ENCODE assay signal across 26 cellular contexts in the genomic region with DNA sequence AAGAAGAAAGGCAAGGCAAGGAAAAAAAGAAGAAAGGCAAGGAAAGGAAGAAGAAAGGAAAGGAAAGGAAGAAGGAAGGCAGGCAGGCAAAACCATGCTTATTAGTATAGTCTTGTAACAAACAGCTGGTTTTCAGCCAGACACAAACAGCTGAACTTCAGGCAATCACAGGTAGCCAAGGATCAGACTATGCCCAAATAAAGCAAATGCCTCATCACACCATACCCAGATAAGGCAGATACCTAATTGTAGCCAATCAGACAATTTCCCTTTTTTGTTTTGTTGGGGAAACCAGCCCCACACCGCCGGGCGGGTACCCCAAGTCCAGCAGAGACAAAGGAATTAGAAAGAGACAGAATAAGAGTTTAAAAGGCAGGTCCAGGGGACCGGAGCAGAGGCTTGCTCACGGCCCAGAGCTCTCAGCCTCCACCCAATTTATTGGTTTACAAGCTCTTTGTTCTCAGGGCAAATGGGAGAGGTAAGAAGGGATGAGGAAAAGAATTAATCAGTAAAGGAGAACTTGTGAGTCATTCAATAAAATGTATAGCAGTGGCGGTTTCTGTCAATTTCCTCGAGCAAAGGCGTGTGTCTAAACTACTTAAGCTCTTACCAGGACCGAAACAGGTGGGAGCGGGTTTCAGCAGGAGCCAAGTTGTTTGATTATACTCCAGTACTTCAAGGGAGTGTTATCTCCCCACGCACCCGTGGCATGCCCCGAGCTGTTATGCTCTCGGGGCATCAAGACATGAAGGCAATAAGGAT.
"Had no signal": no experiment of that assay in that cellular context is flagged by ENCODE, and none has a peak within 500 bp of the region (broad histone marks: within the 10 kb centered on the region; RNA-seq: fewer than 3 reads in every experiment).

No MANE protein-coding gene starts in this region.

- H3K36me3 ChIP-seq: heart left ventricle, left lung, lower lobe of right lung, upper lobe of right lung, WERI-Rb-1 had no signal

- DNase-seq: activated CD4-positive, alpha-beta memory T cell treated with anti-CD3 and anti-CD28 coated beads, Interleukin-2, amount 10 ng/mL, durations not matched to agents 7 days and 5 days; activated CD4-positive, alpha-beta T cell treated with anti-CD3 and anti-CD28 coated beads for 48 hours; activated CD8-positive, alpha-beta memory T cell treated with anti-CD3 and anti-CD28 coated beads, Interleukin-2, amount 50 U/mL, for 48 hours; activated gamma-delta T cell; activated naive CD4-positive, alpha-beta T cell treated with anti-CD3 and anti-CD28 coated beads, Interleukin-2, amount 50 U/mL, for 16 hours; activated naive CD8-positive, alpha-beta T cell treated with anti-CD3 and anti-CD28 coated beads, Interleukin-2, amount 50 U/mL, for 24 hours; activated T-cell treated with anti-CD3 and anti-CD28 coated beads, Interleukin-2, amount 50 U/mL, for 24 hours; amygdala; central memory CD4-positive, alpha-beta T cell; endodermal cell; heart left ventricle; kidney glomerular epithelial cell; left lung; lower lobe of right lung; mesenchymal stem cell; right cardiac atrium; stimulated activated CD4-positive, alpha-beta T cell treated with anti-CD3 and anti-CD28 coated beads, Interleukin-4, amount 100 ng/mL, for 1 hour; stimulated activated naive CD8-positive, alpha-beta T cell treated with anti-CD3 and anti-CD28 coated beads, Interleukin-15, amount 100 ng/mL, for 72 hours; substantia nigra; T-helper 17 cell; T1000; upper lobe of right lung; WERI-Rb-1 had no signal

- H3K4me1 ChIP-seq: heart left ventricle, left lung, lower lobe of right lung, upper lobe of right lung had no signal

- H3K4me3 ChIP-seq: heart left ventricle, left lung, lower lobe of right lung, upper lobe of right lung had no signal

- H3K9me3 ChIP-seq: lower lobe of right lung, upper lobe of right lung had no signal

- ATAC-seq: activated CD4-positive, CD25-positive, alpha-beta regulatory T cell treated with anti-CD3 and anti-CD28 coated beads, Interleukin-2, amount 50 U/mL, for 24 hours; activated naive CD8-positive, alpha-beta T cell treated with anti-CD3 and anti-CD28 coated beads, Interleukin-2, amount 50 U/mL, for 24 hours; heart left ventricle; left lung; lower lobe of right lung; natural killer cell treated with Interleukin-12 subunit alpha and Interleukin-12 subunit beta and Interleukin-15 and Interleukin-18, amount 100 ng/mL, for 72 hours; right cardiac atrium; stimulated activated effector memory CD8-positive, alpha-beta T cell treated with anti-CD3 and anti-CD28 coated beads, Interleukin-12 subunit alpha, Interleukin-12 subunit beta, amount 100 ng/mL, for 72 hours; stimulated activated naive CD8-positive, alpha-beta T cell treated with anti-CD3 and anti-CD28 coated beads, Interleukin-15, amount 100 ng/mL, for 72 hours; T-helper 17 cell; upper lobe of right lung had no signal

- H3K27me3 ChIP-seq: heart left ventricle, left lung, upper lobe of right lung had no signal

- H3K27ac ChIP-seq: heart left ventricle, left lung, lower lobe of right lung, upper lobe of right lung, WERI-Rb-1 had no signal
